9 cellular contexts compared by ENCODE assay signal in the genomic region with DNA sequence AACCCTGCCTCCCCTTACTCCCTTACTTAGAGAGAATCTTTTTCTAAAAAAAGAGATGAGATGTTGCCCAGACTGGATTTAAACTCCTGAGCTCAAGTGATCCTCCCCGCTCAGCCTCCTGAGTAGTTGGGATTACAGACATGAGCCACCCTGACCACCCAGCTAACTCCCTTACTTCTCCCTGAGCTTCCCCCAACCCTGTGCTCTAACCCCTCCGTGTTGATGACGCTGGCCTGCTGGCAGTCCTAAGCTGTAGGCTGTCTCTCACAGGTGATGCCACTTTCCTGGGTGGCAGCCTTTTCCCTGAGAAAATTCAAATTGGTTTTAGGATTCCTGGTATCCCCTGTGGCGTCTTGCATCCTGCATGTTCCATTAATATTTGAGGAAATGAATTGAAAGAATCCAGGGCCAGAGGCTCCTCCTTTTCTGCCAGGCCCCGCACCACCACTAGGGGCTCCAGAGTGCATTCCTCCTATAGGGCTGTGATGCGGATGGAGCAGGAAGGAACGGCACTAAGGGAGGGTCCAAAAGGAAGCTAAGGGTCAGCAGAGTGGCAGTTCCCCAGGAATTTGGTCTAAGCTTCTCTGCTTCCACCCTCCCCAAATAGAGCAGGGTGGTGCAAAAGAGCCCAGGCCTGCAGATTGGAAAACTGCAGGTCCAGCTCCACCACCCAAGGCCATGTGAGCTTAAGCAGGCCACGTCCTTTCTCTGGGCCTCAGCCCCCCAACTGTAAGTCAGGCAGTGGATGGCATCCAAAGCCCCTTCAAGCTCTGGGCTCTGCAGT.
DNase-seq lines count a peak whose midpoint lies in the region; ATAC-seq and TF ChIP-seq lines count a peak whose summit lies in the region.
"Had no signal": no experiment of that assay in that cellular context is flagged by ENCODE, and none has a peak within 500 bp of the region (broad histone marks: within the 10 kb centered on the region; RNA-seq: fewer than 3 reads in every experiment).

No MANE protein-coding gene starts in this region.

- intact Hi-C loops in psoas muscle (cut with DNase I), result no loop called here

- ATAC-seq in psoas muscle (peak; percentile 68 to 87 (median 84)), HG03135 (IDR thresholded peaks at IDR 0.05; ENCODE audit: unreplicated experiment) (no peak), GM18517 (IDR thresholded peaks at IDR 0.05; ENCODE audit: unreplicated experiment) (no peak)

- no peaks in the 10 kb centered on the region for H3K9me3 Mint-ChIP-seq in IgD-negative memory B cell
- H3K9me3 Mint-ChIP-seq in activated naive CD8-positive, alpha-beta T cell treated with anti-CD3 and anti-CD28 coated beads for 36 hours, result no peaks in the 10 kb centered on the region
- H3K9me3 Mint-ChIP-seq: dendritic cell treated with granulocyte-macrophage colony-stimulating factor and Interleukin-4, amounts not matched to agents 40 ng/mL and 50 ng/mL, for 4 days had no signal

- no peaks in the 10 kb centered on the region for H3K9me2 ChIP-seq in SU-DHL-6 (replicated peaks; ENCODE audit: insufficient read depth, low read length)

- no peaks in the 10 kb centered on the region for H3K4me1 ChIP-seq in cardiac muscle cell (ENCODE audit: low read depth)
- peaks cover 26% of the 10 kb centered on the region for H3K4me1 ChIP-seq in psoas muscle

- H3K4me3 ChIP-seq in SU-DHL-6 (ENCODE audit: insufficient read depth, low read length, poor library complexity, severe bottlenecking) (no peak overlapping the region), cardiac muscle cell (no peak overlapping the region), psoas muscle (no peak overlapping the region)

- H3K27me3 ChIP-seq in SU-DHL-6 (ENCODE audit: low read length), result no peaks in the 10 kb centered on the region
- H3K27me3 ChIP-seq in cardiac muscle cell, result no peaks in the 10 kb centered on the region
- H3K27me3 ChIP-seq in psoas muscle (ENCODE audit: insufficient read depth in 3 of 3, low read length in 2 of 3), result no peaks in the 10 kb centered on the region

- no peaks in the 10 kb centered on the region for H3F3A ChIP-seq in SU-DHL-6 (ENCODE audit: insufficient read depth)

- H3K9me3 ChIP-seq in SU-DHL-6 (ENCODE audit: insufficient read depth, low read length) (no peaks in the 10 kb centered on the region), cardiac muscle cell (ENCODE audit: low read depth) (no peaks in the 10 kb centered on the region), psoas muscle (no peaks in the 10 kb centered on the region)

- peak overlapping the region; percentile 37 for H2AFZ ChIP-seq in SU-DHL-6 (ENCODE audit: low read depth, low read length, severe bottlenecking)

- no peak overlapping the region for H3K4me2 ChIP-seq in SU-DHL-6 (ENCODE audit: low read depth, low read length, poor library complexity, severe bottlenecking)

- 52 to 62% (median 62%) methylated on average over 8 of the region's 8 CpGs for WGBS in psoas muscle, 3 donors

- peaks cover 13 to 17% (median 14%) of the 10 kb centered on the region in 3 donors for H3K4me1 Mint-ChIP-seq in IgD-negative memory B cell
- H3K4me1 Mint-ChIP-seq in activated naive CD8-positive, alpha-beta T cell treated with anti-CD3 and anti-CD28 coated beads for 36 hours, result peaks cover 4% of the 10 kb centered on the region

- H3K27ac Mint-ChIP-seq in IgD-negative memory B cell, result peak overlapping the region in 2 of 3 donors; percentile 2 to 74
- peak overlapping the region; percentile 26 for H3K27ac Mint-ChIP-seq in activated naive CD8-positive, alpha-beta T cell treated with anti-CD3 and anti-CD28 coated beads for 36 hours
- H3K27ac Mint-ChIP-seq: dendritic cell treated with granulocyte-macrophage colony-stimulating factor and Interleukin-4, amounts not matched to agents 40 ng/mL and 50 ng/mL, for 4 days had no signal

- DNase-seq in Daoy (ENCODE audit: low read depth), result peak; percentile 62
- peak; percentile 56 for DNase-seq in activated naive CD8-positive, alpha-beta T cell treated with anti-CD3 and anti-CD28 coated beads for 36 hours
- peak; percentile 62 to 76 for DNase-seq in cardiac muscle cell (ENCODE audit: low read depth in 1 of 2, low spot score in 1 of 2)
- peak; percentile 70 to 81 for DNase-seq in psoas muscle

- H3K9ac ChIP-seq in SU-DHL-6 (ENCODE audit: low read length), result no peak overlapping the region

- H3K79me2 ChIP-seq in SU-DHL-6 (ENCODE audit: insufficient read depth, low read length), result no peaks in the 10 kb centered on the region

- H3K27me3 Mint-ChIP-seq in IgD-negative memory B cell, result peaks cover 2% of the 10 kb centered on the region
- H3K27me3 Mint-ChIP-seq in activated naive CD8-positive, alpha-beta T cell treated with anti-CD3 and anti-CD28 coated beads for 36 hours, result no peaks in the 10 kb centered on the region

- H3K4me3 Mint-ChIP-seq in IgD-negative memory B cell, result peak overlapping the region in 2 of 4 donors; percentile 34 to 56
- no peak overlapping the region for H3K4me3 Mint-ChIP-seq in activated naive CD8-positive, alpha-beta T cell treated with anti-CD3 and anti-CD28 coated beads for 36 hours
- H3K4me3 Mint-ChIP-seq: dendritic cell treated with granulocyte-macrophage colony-stimulating factor and Interleukin-4, amounts not matched to agents 40 ng/mL and 50 ng/mL, for 4 days had no signal

- H4K20me1 ChIP-seq in SU-DHL-6 (ENCODE audit: low read depth, low read length), result no peaks in the 10 kb centered on the region

- H3K36me3 Mint-ChIP-seq in IgD-negative memory B cell, result peaks cover 2% of the 10 kb centered on the region
- H3K36me3 Mint-ChIP-seq in activated naive CD8-positive, alpha-beta T cell treated with anti-CD3 and anti-CD28 coated beads for 36 hours, result no peaks in the 10 kb centered on the region

- no peak overlapping the region for H3K27ac ChIP-seq in SU-DHL-6 (ENCODE audit: low read depth, low read length)
- H3K27ac ChIP-seq in cardiac muscle cell, result no peak overlapping the region
- H3K27ac ChIP-seq in psoas muscle, result no peak overlapping the region

- H3K36me3 ChIP-seq in SU-DHL-6 (ENCODE audit: low read length) (no peaks in the 10 kb centered on the region), cardiac muscle cell (no peaks in the 10 kb centered on the region), psoas muscle (ENCODE audit: insufficient read depth in 1 of 2, low read depth in 1 of 2) (no peaks in the 10 kb centered on the region)

- TF ChIP-seq CTCF in SU-DHL-6 (IDR thresholded peaks at IDR 0.05; ENCODE audit: insufficient read depth, low read length, poor library complexity, severe bottlenecking) (peak; percentile 92), cardiac muscle cell (IDR thresholded peaks at IDR 0.05; ENCODE audit: low read depth, low read length) (peak; percentile 99), psoas muscle (IDR thresholded peaks at IDR 0.05) (peak; percentile 87)

Comparison
In these comparisons a context has a peak if more than half of its experiments do, and no peak if none do; other contexts are left out.
1. ATAC-seq: peak in psoas muscle (4 of 4); none in HG03135 (single experiment) and GM18517 (single experiment).
2. Peak in every context shown above with its lines, with median percentiles within 50 percentile points of each other: DNase-seq and CTCF ChIP-seq.